In genomic region chr1:7785108-7785507, GRCh38 we compare ENCODE assay signal across 10 cellular contexts. TPM values are rescaled to one million over a fixed set of nuclear protein-coding genes. Genes with fewer than 3 reads are reported as not detected.
DNase-seq lines count a peak whose midpoint lies in the region; ATAC-seq lines count a peak whose summit lies in the region.
"Had no signal": no experiment of that assay in that cellular context is flagged by ENCODE, and none has a peak within 500 bp of the region (broad histone marks: within the 10 kb centered on the region; RNA-seq: fewer than 3 reads in every experiment).

No MANE protein-coding gene starts in this region.

- intact Hi-C loops in activated CD4-positive, alpha-beta memory T cell treated with anti-CD3 and anti-CD28 coated beads for 36 hours (cut with micrococcal nuclease): loop anchor here (10.0 kb wide), 1 partner anchor 120 kb away; no protein-coding TSS in a partner anchor
- intact Hi-C loops in activated T-helper 1 cell treated with anti-CD3 and anti-CD28 coated beads, Interleukin-12 subunit alpha, Interleukin-12 subunit beta, Interleukin-2, Interleukin-4 antibody, amounts not matched to agents 30 ng/mL and 10 ng/mL and 1 ng/mL, durations not matched to agents 14 hours and 24 hours and 36 hours (cut with micrococcal nuclease): loop anchor here (10.0 kb wide), 1 partner anchor 1000 kb away; the partner anchor contains the start of gene CAMTA1

- CTCF ChIA-PET in activated CD4-positive, alpha-beta memory T cell treated with anti-CD3 and anti-CD28 coated beads, Interleukin-2, amount 10 ng/mL, durations not matched to agents 7 days and 5 days (lab: Charles Lee): no interaction called here
- CTCF ChIA-PET in activated CD4-positive, alpha-beta memory T cell treated with anti-CD3 and anti-CD28 coated beads for 36 hours (lab: Charles Lee): no interaction called here

- peaks cover 5% of the 10 kb centered on the region for H3K27me3 Mint-ChIP-seq in activated CD4-positive, alpha-beta memory T cell treated with anti-CD3 and anti-CD28 coated beads, Interleukin-2, amount 10 ng/mL, durations not matched to agents 7 days and 5 days
- H3K27me3 Mint-ChIP-seq in activated CD4-positive, alpha-beta memory T cell treated with anti-CD3 and anti-CD28 coated beads for 36 hours: no peaks in the 10 kb centered on the region
- H3K27me3 Mint-ChIP-seq in activated T-helper 1 cell treated with anti-CD3 and anti-CD28 coated beads, Interleukin-12 subunit alpha, Interleukin-12 subunit beta, Interleukin-2, Interleukin-4 antibody, amounts not matched to agents 30 ng/mL and 10 ng/mL and 1 ng/mL, durations not matched to agents 14 hours and 24 hours and 36 hours (ENCODE audit: insufficient read depth): peaks cover 7% of the 10 kb centered on the region

- POLR2A ChIA-PET in activated CD4-positive, alpha-beta memory T cell treated with anti-CD3 and anti-CD28 coated beads, Interleukin-2, amount 10 ng/mL, durations not matched to agents 7 days and 5 days (lab: Charles Lee): no interaction called here
- POLR2A ChIA-PET in activated CD4-positive, alpha-beta memory T cell treated with anti-CD3 and anti-CD28 coated beads for 36 hours (lab: Charles Lee): no interaction called here

- H3K27ac ChIP-seq in layer of hippocampus (ENCODE audit: low read depth, low read length): peak overlapping the region; percentile 92
- H3K27ac ChIP-seq in substantia nigra (ENCODE audit: low read depth, low read length, poor library complexity, severe bottlenecking): peak overlapping the region; percentile 82
- H3K27ac ChIP-seq: BLaER1 had no signal

- peaks cover 28% of the 10 kb centered on the region for H3K4me1 Mint-ChIP-seq in activated CD4-positive, alpha-beta memory T cell treated with anti-CD3 and anti-CD28 coated beads, Interleukin-2, amount 10 ng/mL, durations not matched to agents 7 days and 5 days
- peaks cover 19% of the 10 kb centered on the region for H3K4me1 Mint-ChIP-seq in activated CD4-positive, alpha-beta memory T cell treated with anti-CD3 and anti-CD28 coated beads for 36 hours (ENCODE audit: low read depth)
- H3K4me1 Mint-ChIP-seq in activated T-helper 1 cell treated with anti-CD3 and anti-CD28 coated beads, Interleukin-12 subunit alpha, Interleukin-12 subunit beta, Interleukin-2, Interleukin-4 antibody, amounts not matched to agents 30 ng/mL and 10 ng/mL and 1 ng/mL, durations not matched to agents 14 hours and 24 hours and 36 hours (ENCODE audit: low read depth): peaks cover 21% of the 10 kb centered on the region

- no peak for DNase-seq in activated CD4-positive, alpha-beta memory T cell treated with anti-CD3 and anti-CD28 coated beads, Interleukin-2, amount 10 ng/mL, durations not matched to agents 7 days and 5 days
- DNase-seq in activated CD4-positive, alpha-beta memory T cell treated with anti-CD3 and anti-CD28 coated beads for 36 hours: no peak
- DNase-seq in activated T-helper 1 cell treated with anti-CD3 and anti-CD28 coated beads, Interleukin-12 subunit alpha, Interleukin-12 subunit beta, Interleukin-2, Interleukin-4 antibody, amounts not matched to agents 30 ng/mL and 10 ng/mL and 1 ng/mL, durations not matched to agents 14 hours and 24 hours and 36 hours (ENCODE audit: low spot score): no peak
- no peak for DNase-seq in substantia nigra (lab: John Stamatoyannopoulos, UW)
- no peak for DNase-seq in stimulated activated CD4-positive, alpha-beta T cell treated with anti-CD3 and anti-CD28 coated beads, Interleukin-4, amount 100 ng/mL, for 4 hours
- no peak for DNase-seq in effector CD8-positive, alpha-beta T cell (lab: John Stamatoyannopoulos, UW)
- DNase-seq: NCI-H1694 had no signal

- no peak overlapping the region for H3K27ac Mint-ChIP-seq in activated CD4-positive, alpha-beta memory T cell treated with anti-CD3 and anti-CD28 coated beads, Interleukin-2, amount 10 ng/mL, durations not matched to agents 7 days and 5 days
- no peak overlapping the region for H3K27ac Mint-ChIP-seq in activated CD4-positive, alpha-beta memory T cell treated with anti-CD3 and anti-CD28 coated beads for 36 hours
- no peak overlapping the region for H3K27ac Mint-ChIP-seq in activated T-helper 1 cell treated with anti-CD3 and anti-CD28 coated beads, Interleukin-12 subunit alpha, Interleukin-12 subunit beta, Interleukin-2, Interleukin-4 antibody, amounts not matched to agents 30 ng/mL and 10 ng/mL and 1 ng/mL, durations not matched to agents 14 hours and 24 hours and 36 hours

- H3K36me3 Mint-ChIP-seq in activated CD4-positive, alpha-beta memory T cell treated with anti-CD3 and anti-CD28 coated beads, Interleukin-2, amount 10 ng/mL, durations not matched to agents 7 days and 5 days (ENCODE audit: low read depth): peaks cover 15% of the 10 kb centered on the region
- peaks cover 16% of the 10 kb centered on the region for H3K36me3 Mint-ChIP-seq in activated CD4-positive, alpha-beta memory T cell treated with anti-CD3 and anti-CD28 coated beads for 36 hours
- H3K36me3 Mint-ChIP-seq in activated T-helper 1 cell treated with anti-CD3 and anti-CD28 coated beads, Interleukin-12 subunit alpha, Interleukin-12 subunit beta, Interleukin-2, Interleukin-4 antibody, amounts not matched to agents 30 ng/mL and 10 ng/mL and 1 ng/mL, durations not matched to agents 14 hours and 24 hours and 36 hours (ENCODE audit: low read depth): peaks cover 6% of the 10 kb centered on the region

- peak overlapping the region; percentile 32 for H3K4me3 Mint-ChIP-seq in activated CD4-positive, alpha-beta memory T cell treated with anti-CD3 and anti-CD28 coated beads, Interleukin-2, amount 10 ng/mL, durations not matched to agents 7 days and 5 days
- no peak overlapping the region for H3K4me3 Mint-ChIP-seq in activated CD4-positive, alpha-beta memory T cell treated with anti-CD3 and anti-CD28 coated beads for 36 hours
- peak overlapping the region; percentile 48 for H3K4me3 Mint-ChIP-seq in activated T-helper 1 cell treated with anti-CD3 and anti-CD28 coated beads, Interleukin-12 subunit alpha, Interleukin-12 subunit beta, Interleukin-2, Interleukin-4 antibody, amounts not matched to agents 30 ng/mL and 10 ng/mL and 1 ng/mL, durations not matched to agents 14 hours and 24 hours and 36 hours

- peaks cover 9% of the 10 kb centered on the region for H3K9me3 Mint-ChIP-seq in activated CD4-positive, alpha-beta memory T cell treated with anti-CD3 and anti-CD28 coated beads, Interleukin-2, amount 10 ng/mL, durations not matched to agents 7 days and 5 days
- H3K9me3 Mint-ChIP-seq in activated CD4-positive, alpha-beta memory T cell treated with anti-CD3 and anti-CD28 coated beads for 36 hours: peaks cover 4% of the 10 kb centered on the region
- H3K9me3 Mint-ChIP-seq in activated T-helper 1 cell treated with anti-CD3 and anti-CD28 coated beads, Interleukin-12 subunit alpha, Interleukin-12 subunit beta, Interleukin-2, Interleukin-4 antibody, amounts not matched to agents 30 ng/mL and 10 ng/mL and 1 ng/mL, durations not matched to agents 14 hours and 24 hours and 36 hours: peaks cover 10% of the 10 kb centered on the region

- ATAC-seq in GM19467 (IDR thresholded peaks at IDR 0.05; ENCODE audit: unreplicated experiment): no peak

- no peaks in the 10 kb centered on the region for H3K27me3 ChIP-seq in layer of hippocampus (ENCODE audit: control insufficient read depth, insufficient read depth, low read length)
- H3K27me3 ChIP-seq: BLaER1 had no signal

RNA-seq across cellular contexts. Expression of gene PER3, which starts 1.0 kb away (rescaled TPM):
- 1 to 10 TPM; 2.2 to 2.4 TPM for total RNA-seq in activated CD4-positive, alpha-beta memory T cell treated with anti-CD3 and anti-CD28 coated beads, Interleukin-2, amount 10 ng/mL, durations not matched to agents 7 days and 5 days
- 1 to 10 TPM; 2.3 to 2.9 TPM for total RNA-seq in activated CD4-positive, alpha-beta memory T cell treated with anti-CD3 and anti-CD28 coated beads for 36 hours
- 4.0 and 4.4 TPM in 2 replicates for total RNA-seq in activated T-helper 1 cell treated with anti-CD3 and anti-CD28 coated beads, Interleukin-12 subunit alpha, Interleukin-12 subunit beta, Interleukin-2, Interleukin-4 antibody, amounts not matched to agents 30 ng/mL and 10 ng/mL and 1 ng/mL, durations not matched to agents 14 hours and 24 hours and 36 hours

RNA-seq across cellular contexts. Expression of gene VAMP3, which starts 14.0 kb away (rescaled TPM):
- 10 to 100 TPM; 35.0 to 36.5 TPM for total RNA-seq in activated CD4-positive, alpha-beta memory T cell treated with anti-CD3 and anti-CD28 coated beads, Interleukin-2, amount 10 ng/mL, durations not matched to agents 7 days and 5 days
- total RNA-seq in activated CD4-positive, alpha-beta memory T cell treated with anti-CD3 and anti-CD28 coated beads for 36 hours: 10 to 100 TPM; 19.9 to 21.8 TPM
- 25.1 and 26.8 TPM in 2 replicates for total RNA-seq in activated T-helper 1 cell treated with anti-CD3 and anti-CD28 coated beads, Interleukin-12 subunit alpha, Interleukin-12 subunit beta, Interleukin-2, Interleukin-4 antibody, amounts not matched to agents 30 ng/mL and 10 ng/mL and 1 ng/mL, durations not matched to agents 14 hours and 24 hours and 36 hours
